In genomic region chr11:109422755-109423113, GRCh38 we compare ENCODE assay signal across 11 cellular contexts. TPM values are rescaled to one million over a fixed set of nuclear protein-coding genes. Genes with fewer than 3 reads are reported as not detected.
A peak's percentile ranks its signal among the peaks of the same experiment; 100 is the strongest.
DNase-seq lines count a peak whose midpoint lies in the region; ATAC-seq, FAIRE-seq and TF ChIP-seq lines count a peak whose summit lies in the region.
"Had no signal": no experiment of that assay in that cellular context is flagged by ENCODE, and none has a peak within 500 bp of the region (broad histone marks: within the 10 kb centered on the region; RNA-seq: fewer than 3 reads in every experiment).

No MANE protein-coding gene starts in this region.

- H3K27me3 Mint-ChIP-seq in GM23338 (ENCODE audit: insufficient read depth, low read depth, poor library complexity) (peaks cover 35% of the 10 kb centered on the region), astrocyte (ENCODE audit: low read depth, unreplicated experiment) (peaks cover 54% of the 10 kb centered on the region)

- FAIRE-seq in astrocyte (lab: Jason Lieb, UNC): no peak
- FAIRE-seq: GM12878 had no signal

- peak; percentile 6 for DNase-seq in GM23338 (ENCODE audit: low spot score)
- peak; percentile 36 for DNase-seq in astrocyte (ENCODE audit: low read depth)
- DNase-seq in right atrium auricular region (ENCODE audit: low spot score): no peak
- no peak for DNase-seq in NAMALWA (ENCODE audit: low spot score)
- no peak for DNase-seq in cortex of kidney (lab: John Stamatoyannopoulos, UW)
- no peak for DNase-seq in germinal center (ENCODE audit: low spot score)
- no peak for DNase-seq in kidney tubule cell (ENCODE audit: low spot score)
- DNase-seq: activated naive CD8-positive, alpha-beta T cell treated with anti-CD3 and anti-CD28 coated beads for 36 hours; left colon had no signal

- H3K27ac Mint-ChIP-seq in GM23338 (no peak overlapping the region), astrocyte (ENCODE audit: unreplicated experiment) (no peak overlapping the region)
- H3K27ac Mint-ChIP-seq: activated naive CD8-positive, alpha-beta T cell treated with anti-CD3 and anti-CD28 coated beads for 36 hours had no signal

- H3K9ac ChIP-seq in astrocyte (ENCODE audit: low read length) (peak overlapping the region; percentile 40), skeletal muscle satellite cell (ENCODE audit: low read depth, low read length) (peak overlapping the region; percentile 4)

- TF ChIP-seq CTCF in GM23338 (conservative IDR thresholded peaks at IDR 0.05; ENCODE audit: low read depth in 2 of 2) (no peak), astrocyte (IDR thresholded peaks at IDR 0.05; ENCODE audit: insufficient read depth, low read depth, low read length) (no peak), right atrium auricular region (IDR thresholded peaks at IDR 0.05) (no peak)

- no peak overlapping the region for H3K27ac ChIP-seq in GM23338 (ENCODE audit: low read depth)
- H3K27ac ChIP-seq in astrocyte (ENCODE audit: low read depth, low read length): no peak overlapping the region
- no peak overlapping the region for H3K27ac ChIP-seq in right atrium auricular region

- peaks cover 8% of the 10 kb centered on the region for H3K4me1 Mint-ChIP-seq in GM23338
- peaks cover 3% of the 10 kb centered on the region for H3K4me1 Mint-ChIP-seq in astrocyte (ENCODE audit: low read depth, unreplicated experiment)
- H3K4me1 Mint-ChIP-seq: activated naive CD8-positive, alpha-beta T cell treated with anti-CD3 and anti-CD28 coated beads for 36 hours had no signal

- no peaks in the 10 kb centered on the region for H3K79me2 ChIP-seq in GM23338 (replicated peaks; ENCODE audit: insufficient read depth)
- no peaks in the 10 kb centered on the region for H3K79me2 ChIP-seq in astrocyte (ENCODE audit: insufficient read depth, low read length)

- peak overlapping the region; percentile 91 for H3K4me2 ChIP-seq in GM23338
- peak overlapping the region; percentile 93 for H3K4me2 ChIP-seq in astrocyte (ENCODE audit: low read length)
- H3K4me2 ChIP-seq in skeletal muscle satellite cell (ENCODE audit: low read length): peak overlapping the region; percentile 88

- peaks cover 49% of the 10 kb centered on the region for H3K27me3 ChIP-seq in GM23338 (ENCODE audit: insufficient read depth)
- no peaks in the 10 kb centered on the region for H3K27me3 ChIP-seq in astrocyte (ENCODE audit: insufficient read depth, low read length)
- H3K27me3 ChIP-seq in right atrium auricular region: no peaks in the 10 kb centered on the region
- peaks cover 31% of the 10 kb centered on the region for H3K27me3 ChIP-seq in skeletal muscle satellite cell (ENCODE audit: control insufficient read depth, insufficient read depth, low read length)

- no peaks in the 10 kb centered on the region for H3K9me3 Mint-ChIP-seq in GM23338
- no peaks in the 10 kb centered on the region for H3K9me3 Mint-ChIP-seq in astrocyte (ENCODE audit: unreplicated experiment)
- H3K9me3 Mint-ChIP-seq: activated naive CD8-positive, alpha-beta T cell treated with anti-CD3 and anti-CD28 coated beads for 36 hours had no signal

- H4K20me1 ChIP-seq in GM23338 (replicated peaks; ENCODE audit: insufficient read depth) (peaks cover 13% of the 10 kb centered on the region), astrocyte (ENCODE audit: insufficient read depth, low read length) (no peaks in the 10 kb centered on the region)

- peak overlapping the region; percentile 96 for H2AFZ ChIP-seq in GM23338
- peak overlapping the region; percentile 90 for H2AFZ ChIP-seq in astrocyte (ENCODE audit: low read depth, low read length)

- H3K4me3 Mint-ChIP-seq in GM23338 (peak overlapping the region; percentile 76), astrocyte (ENCODE audit: unreplicated experiment) (peak overlapping the region; percentile 78)
- H3K4me3 Mint-ChIP-seq: activated naive CD8-positive, alpha-beta T cell treated with anti-CD3 and anti-CD28 coated beads for 36 hours had no signal

- H3F3A ChIP-seq in GM23338 (replicated peaks; ENCODE audit: low read depth): no peaks in the 10 kb centered on the region

- H3K36me3 ChIP-seq in GM23338 (ENCODE audit: insufficient read depth): no peaks in the 10 kb centered on the region; the same call in 1 of the 2 replicates
- no peaks in the 10 kb centered on the region for H3K36me3 ChIP-seq in astrocyte (ENCODE audit: insufficient read depth, low read length)
- H3K36me3 ChIP-seq in right atrium auricular region: no peaks in the 10 kb centered on the region
- H3K36me3 ChIP-seq in skeletal muscle satellite cell (ENCODE audit: insufficient read depth, low read length): no peaks in the 10 kb centered on the region

- peak overlapping the region; percentile 68 for H3K4me3 ChIP-seq in GM23338
- peak overlapping the region; percentile 67 for H3K4me3 ChIP-seq in astrocyte (ENCODE audit: insufficient read depth, low read depth, low read length)
- H3K4me3 ChIP-seq in right atrium auricular region: peak overlapping the region; percentile 26 to 44
- H3K4me3 ChIP-seq in skeletal muscle satellite cell (ENCODE audit: low read length): peak overlapping the region; percentile 69
- H3K4me3 ChIP-seq: GM12878 had no signal

- H3K4me1 ChIP-seq in GM23338 (ENCODE audit: insufficient read depth) (no peaks in the 10 kb centered on the region; the same call in 1 of the 2 replicates), astrocyte (ENCODE audit: insufficient read depth, low read length) (peaks cover 9% of the 10 kb centered on the region), right atrium auricular region (peaks cover 0 to 21% of the 10 kb centered on the region in 2 donors), skeletal muscle satellite cell (ENCODE audit: control insufficient read depth, insufficient read depth, low read length) (peaks cover 18% of the 10 kb centered on the region)

- no peaks in the 10 kb centered on the region for H3K9me2 ChIP-seq in GM23338 (ENCODE audit: insufficient read depth)

- H3K36me3 Mint-ChIP-seq in GM23338 (ENCODE audit: low read depth): no peaks in the 10 kb centered on the region
- no peaks in the 10 kb centered on the region for H3K36me3 Mint-ChIP-seq in astrocyte (ENCODE audit: low read depth, unreplicated experiment)

- H3K9me3 ChIP-seq in astrocyte (ENCODE audit: insufficient read depth, low read depth, low read length) (no peaks in the 10 kb centered on the region), right atrium auricular region (no peaks in the 10 kb centered on the region), skeletal muscle satellite cell (replicated peaks; ENCODE audit: low read length) (no peaks in the 10 kb centered on the region)

- ATAC-seq in GM23338: peak; percentile 29
- ATAC-seq: GM12878, left colon had no signal

TF ChIP-seq in GM23338, 12 proteins besides CTCF, POLR2A, EP300 and RAD21:
- no peak for TF ChIP-seq ZNF331 (CRISPR knock-in tag; IDR thresholded peaks at IDR 0.05; ENCODE audit: low read depth)
- TF ChIP-seq, protein P1, sequence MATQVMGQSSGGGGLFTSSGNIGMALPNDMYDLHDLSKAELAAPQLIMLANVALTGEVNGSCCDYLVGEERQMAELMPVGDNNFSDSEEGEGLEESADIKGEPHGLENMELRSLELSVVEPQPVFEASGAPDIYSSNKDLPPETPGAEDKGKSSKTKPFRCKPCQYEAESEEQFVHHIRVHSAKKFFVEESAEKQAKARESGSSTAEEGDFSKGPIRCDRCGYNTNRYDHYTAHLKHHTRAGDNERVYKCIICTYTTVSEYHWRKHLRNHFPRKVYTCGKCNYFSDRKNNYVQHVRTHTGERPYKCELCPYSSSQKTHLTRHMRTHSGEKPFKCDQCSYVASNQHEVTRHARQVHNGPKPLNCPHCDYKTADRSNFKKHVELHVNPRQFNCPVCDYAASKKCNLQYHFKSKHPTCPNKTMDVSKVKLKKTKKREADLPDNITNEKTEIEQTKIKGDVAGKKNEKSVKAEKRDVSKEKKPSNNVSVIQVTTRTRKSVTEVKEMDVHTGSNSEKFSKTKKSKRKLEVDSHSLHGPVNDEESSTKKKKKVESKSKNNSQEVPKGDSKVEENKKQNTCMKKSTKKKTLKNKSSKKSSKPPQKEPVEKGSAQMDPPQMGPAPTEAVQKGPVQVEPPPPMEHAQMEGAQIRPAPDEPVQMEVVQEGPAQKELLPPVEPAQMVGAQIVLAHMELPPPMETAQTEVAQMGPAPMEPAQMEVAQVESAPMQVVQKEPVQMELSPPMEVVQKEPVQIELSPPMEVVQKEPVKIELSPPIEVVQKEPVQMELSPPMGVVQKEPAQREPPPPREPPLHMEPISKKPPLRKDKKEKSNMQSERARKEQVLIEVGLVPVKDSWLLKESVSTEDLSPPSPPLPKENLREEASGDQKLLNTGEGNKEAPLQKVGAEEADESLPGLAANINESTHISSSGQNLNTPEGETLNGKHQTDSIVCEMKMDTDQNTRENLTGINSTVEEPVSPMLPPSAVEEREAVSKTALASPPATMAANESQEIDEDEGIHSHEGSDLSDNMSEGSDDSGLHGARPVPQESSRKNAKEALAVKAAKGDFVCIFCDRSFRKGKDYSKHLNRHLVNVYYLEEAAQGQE (IDR thresholded peaks at IDR 0.05; ENCODE audit: unreplicated experiment): peak; percentile 2

RNA-seq across cellular contexts. Expression of gene C11orf87, which starts 0.7 kb away (rescaled TPM):
- total RNA-seq in GM23338 (2014; rRNA removed; shearing (Covaris generic)): 0.31 and 0.56 TPM in 2 replicates
- 0.40 and 0.50 TPM in 2 replicates for polyA plus RNA-seq in GM23338 (2016; fragmentation: Nextera tagmentation; extraction: Ambion mirVana)
- total RNA-seq in astrocyte: 0.07 TPM in 1 of 2 replicates, not detected in the other
- not detected for total RNA-seq in right atrium auricular region
- total RNA-seq in skeletal muscle satellite cell (2012; rRNA removed): not detected in 2 replicates
- total RNA-seq: activated naive CD8-positive, alpha-beta T cell treated with anti-CD3 and anti-CD28 coated beads for 36 hours; GM12878; left colon had no signal
- polyA plus RNA-seq: GM12878 had no signal

Comparison
In these comparisons a context has a peak if more than half of its experiments do, and no peak if none do; other contexts are left out.
1. DNase-seq: peak in GM23338 (single experiment) and astrocyte (single experiment); none in right atrium auricular region (single experiment), NAMALWA (single experiment), cortex of kidney (single experiment), germinal center (single experiment) and kidney tubule cell (single experiment).
2. Peak in every context shown above with its lines, with median percentiles within 50 percentile points of each other: H3K4me2 ChIP-seq and H3K4me3 ChIP-seq.